In the genomic region with DNA sequence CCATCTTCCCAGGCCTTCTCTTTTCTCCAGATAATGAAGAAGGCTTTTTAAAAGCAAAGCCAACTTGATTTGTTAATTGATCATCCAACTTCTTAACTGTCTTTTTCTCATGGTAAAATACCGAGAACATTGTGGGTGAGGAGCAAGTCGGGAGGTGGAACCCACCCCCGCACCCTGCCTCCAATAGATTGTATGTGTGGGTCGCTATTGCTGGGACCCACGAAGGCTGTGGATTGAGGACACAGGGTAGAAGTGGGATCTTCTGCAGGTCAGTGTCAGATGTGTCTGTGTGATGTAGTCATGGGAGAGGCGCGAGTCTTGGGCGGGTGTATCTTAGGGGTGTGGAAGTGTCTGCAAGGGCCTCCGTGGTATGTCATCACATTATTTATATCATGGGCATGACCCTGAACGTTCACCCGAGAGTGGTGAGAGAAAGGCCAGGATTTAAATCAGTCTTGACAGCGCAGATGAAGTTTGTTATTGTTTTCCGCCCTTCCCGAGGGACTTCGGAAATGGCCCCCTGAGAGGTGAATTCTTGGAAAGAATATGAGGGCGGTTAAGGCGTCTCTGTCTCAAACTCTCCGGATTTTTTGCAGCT, we compare ENCODE assay signal across 7 cellular contexts. TPM values are rescaled to one million over a fixed set of nuclear protein-coding genes. Genes with fewer than 3 reads are reported as not detected.
DNase-seq lines count a peak whose midpoint lies in the region; ATAC-seq, FAIRE-seq and TF ChIP-seq lines count a peak whose summit lies in the region.

No MANE protein-coding gene starts in this region.

- TF ChIP-seq CTCF in parathyroid adenoma (IDR thresholded peaks at IDR 0.05), result no peak

- no peaks in the 10 kb centered on the region for H3K27me3 Mint-ChIP-seq in IgD-negative memory B cell
- H3K27me3 Mint-ChIP-seq in activated T-cell treated with anti-CD3 and anti-CD28 coated beads, Interleukin-2, amount 50 U/mL, for 4 hours (ENCODE audit: low read depth), result no peaks in the 10 kb centered on the region

- no peak for FAIRE-seq in frontal cortex (lab: Jason Lieb, UNC)

- H3K4me3 ChIP-seq in parathyroid adenoma (ENCODE audit: low read depth, low read length), result peak overlapping the region; percentile 68

- H3K27ac Mint-ChIP-seq in IgD-negative memory B cell, result peak overlapping the region; percentile 82 to 97 (median 94)

- no peaks in the 10 kb centered on the region for H3K36me3 ChIP-seq in parathyroid adenoma (ENCODE audit: control insufficient read depth, insufficient read depth, low read length)

- H3K4me2 ChIP-seq in parathyroid adenoma (ENCODE audit: low read length), result peak overlapping the region; percentile 77

- peak overlapping the region; percentile 89 to 95 (median 92) for H3K4me3 Mint-ChIP-seq in IgD-negative memory B cell
- H3K4me3 Mint-ChIP-seq in activated T-cell treated with anti-CD3 and anti-CD28 coated beads, Interleukin-2, amount 50 U/mL, for 4 hours, result peak overlapping the region; percentile 84

- peak; percentile 0 for ATAC-seq in GM19397 (IDR thresholded peaks at IDR 0.05; ENCODE audit: unreplicated experiment)
- ATAC-seq in activated T-cell treated with anti-CD3 and anti-CD28 coated beads, Interleukin-2, amount 50 U/mL, for 4 hours, result peak; percentile 4 to 15

- no peaks in the 10 kb centered on the region for H3K79me2 ChIP-seq in parathyroid adenoma

- peak; percentile 5 for DNase-seq in activated T-cell treated with anti-CD3 and anti-CD28 coated beads, Interleukin-2, amount 50 U/mL, for 4 hours
- DNase-seq in frontal cortex (ENCODE audit: low spot score in 2 of 2), result peak; percentile 35 to 49
- no peak for DNase-seq in NCI-H2029 treated with DMSO at 0.1 percent for 48 hours (lab: John Stamatoyannopoulos, UW)
- no peak for DNase-seq in NCI-H2227 (lab: John Stamatoyannopoulos, UW; ENCODE audit: unreplicated experiment)

- H3K27me3 ChIP-seq in parathyroid adenoma (ENCODE audit: control insufficient read depth, insufficient read depth, low read length), result no peaks in the 10 kb centered on the region

- H3K4me1 ChIP-seq in parathyroid adenoma, result no peaks in the 10 kb centered on the region

- H3K4me1 Mint-ChIP-seq in IgD-negative memory B cell, result peaks cover 13 to 36% (median 20%) of the 10 kb centered on the region in 3 donors
- peaks cover 35% of the 10 kb centered on the region for H3K4me1 Mint-ChIP-seq in activated T-cell treated with anti-CD3 and anti-CD28 coated beads, Interleukin-2, amount 50 U/mL, for 4 hours (ENCODE audit: low read depth)

- peak overlapping the region; percentile 43 for H3K27ac ChIP-seq in parathyroid adenoma

- H3K9ac ChIP-seq in parathyroid adenoma, result peak overlapping the region; percentile 6

- H3K9me3 Mint-ChIP-seq in IgD-negative memory B cell, result no peaks in the 10 kb centered on the region
- no peaks in the 10 kb centered on the region for H3K9me3 Mint-ChIP-seq in activated T-cell treated with anti-CD3 and anti-CD28 coated beads, Interleukin-2, amount 50 U/mL, for 4 hours

- peak overlapping the region; percentile 96 for H2AFZ ChIP-seq in parathyroid adenoma

- no peaks in the 10 kb centered on the region for H3K9me3 ChIP-seq in parathyroid adenoma (ENCODE audit: control insufficient read depth, low read length)

- no peaks in the 10 kb centered on the region for H3K36me3 Mint-ChIP-seq in IgD-negative memory B cell
- peaks cover 1% of the 10 kb centered on the region for H3K36me3 Mint-ChIP-seq in activated T-cell treated with anti-CD3 and anti-CD28 coated beads, Interleukin-2, amount 50 U/mL, for 4 hours (ENCODE audit: insufficient read depth)

RNA-seq across cellular contexts. Expression of a gene that starts 0.5 kb away (rescaled TPM):
- polyA plus RNA-seq in IgD-negative memory B cell, result 6.4 TPM
- total RNA-seq in activated T-cell treated with anti-CD3 and anti-CD28 coated beads, Interleukin-2, amount 50 U/mL, for 4 hours, result 1 to 10 TPM; 1.4 to 3.4 (median 2.6) TPM
- 12.6 TPM for total RNA-seq in frontal cortex

RNA-seq across cellular contexts. Expression of a gene that starts 58.7 kb away (rescaled TPM):
- polyA plus RNA-seq in IgD-negative memory B cell, result 7.1 TPM
- total RNA-seq in activated T-cell treated with anti-CD3 and anti-CD28 coated beads, Interleukin-2, amount 50 U/mL, for 4 hours, result 1 to 10 TPM; 1.2 to 1.9 (median 1.8) TPM
- 22.4 TPM for total RNA-seq in frontal cortex

Comparison
In these comparisons a context has a peak if more than half of its experiments do, and no peak if none do; other contexts are left out.
1. DNase-seq: peak in activated T-cell treated with anti-CD3 and anti-CD28 coated beads, Interleukin-2, amount 50 U/mL, for 4 hours (single experiment) and frontal cortex (2 of 2); none in NCI-H2029 treated with DMSO at 0.1 percent for 48 hours (single experiment) and NCI-H2227 (single experiment).